ENCODE assay signal across 12 cellular contexts in genomic region chr1:153462741-153463140, GRCh38. TPM values are rescaled to one million over a fixed set of nuclear protein-coding genes. Genes with fewer than 3 reads are reported as not detected.
"Had no signal": no experiment of that assay in that cellular context is flagged by ENCODE, and none has a peak within 500 bp of the region (broad histone marks: within the 10 kb centered on the region; RNA-seq: fewer than 3 reads in every experiment).

No MANE protein-coding gene starts in this region.

RNA-seq across cellular contexts. Expression of gene S100A7, which starts 2.3 kb away (rescaled TPM):
- total RNA-seq: activated B cell treated with CpG ODN at 0.5 μM for 24 hours; activated CD8-positive, alpha-beta T cell treated with anti-CD3 and anti-CD28 coated beads for 36 hours; activated T-cell treated with anti-CD3 and anti-CD28 coated beads, Interleukin-2, amount 50 U/mL, for 4 hours; activated T-helper 17 cell treated with anti-CD3 and anti-CD28 coated beads, Interleukin-2, amount 50 U/mL, for 72 hours; astrocyte; chondrocyte; dermis blood vessel endothelial cell; foreskin keratinocyte; gastrocnemius medialis; heart left ventricle; T-helper 17 cell had no signal
- polyA plus RNA-seq: heart left ventricle had no signal

RNA-seq across cellular contexts. Expression of gene S100A7A, which starts 46.4 kb away (rescaled TPM):
- total RNA-seq: activated B cell treated with CpG ODN at 0.5 μM for 24 hours; activated CD8-positive, alpha-beta T cell treated with anti-CD3 and anti-CD28 coated beads for 36 hours; activated T-cell treated with anti-CD3 and anti-CD28 coated beads, Interleukin-2, amount 50 U/mL, for 4 hours; activated T-helper 17 cell treated with anti-CD3 and anti-CD28 coated beads, Interleukin-2, amount 50 U/mL, for 72 hours; astrocyte; chondrocyte; dermis blood vessel endothelial cell; foreskin keratinocyte; gastrocnemius medialis; heart left ventricle; T-helper 17 cell had no signal
- polyA plus RNA-seq: adipose tissue, foreskin keratinocyte, heart left ventricle had no signal
